22 cellular contexts compared by ENCODE assay signal in genomic region chr3:63753995-63754394, GRCh38.
A peak's percentile ranks its signal among the peaks of the same experiment; 100 is the strongest.
DNase-seq lines count a peak whose midpoint lies in the region; ATAC-seq, FAIRE-seq and TF ChIP-seq lines count a peak whose summit lies in the region.
"Had no signal": no experiment of that assay in that cellular context is flagged by ENCODE, and none has a peak within 500 bp of the region (broad histone marks: within the 10 kb centered on the region; RNA-seq: fewer than 3 reads in every experiment).

No MANE protein-coding gene starts in this region.

- H3K4me3 ChIP-seq in HepG2 (replicated peaks in 1 of 3; ENCODE audit: insufficient read depth in 1 of 3, low read depth in 2 of 3, low read length in 3 of 3) (no peak overlapping the region), right lobe of liver (no peak overlapping the region)
- H3K4me3 ChIP-seq: BLaER1, GM12878 had no signal

- H3K9ac ChIP-seq in HepG2 (ENCODE audit: insufficient read depth, low read depth, low read length), result no peak overlapping the region
- H3K9ac ChIP-seq: BLaER1 had no signal

- DNase-seq in HepG2 (ENCODE audit: low spot score) (no peak), right lobe of liver (no peak), caudate nucleus (lab: John Stamatoyannopoulos, UW) (no peak), H54 (ENCODE audit: insufficient read length, low spot score) (no peak)
- DNase-seq: 8988T; BE2C; C1 segment of cervical spinal cord; CD4-positive, alpha-beta memory T cell; CD4-positive, CD25-positive, alpha-beta regulatory T cell; CD8-positive, alpha-beta memory T cell; COR-L47; DMS 273 treated with DMSO at 0.1 percent for 48 hours; DMS153; DMS79; DND-41; GDM1 had no signal

- H2AFZ ChIP-seq in HepG2 (ENCODE audit: low read length), result no peak overlapping the region

- H3K36me3 ChIP-seq in HepG2 (replicated peaks in 1 of 2; ENCODE audit: control insufficient read depth in 1 of 2, insufficient read depth in 2 of 2, low read length in 2 of 2), result no peaks in the 10 kb centered on the region
- no peaks in the 10 kb centered on the region for H3K36me3 ChIP-seq in right lobe of liver
- H3K36me3 ChIP-seq: BE2C, BLaER1 had no signal

- intact Hi-C loops in HepG2 (cut with micrococcal nuclease; ENCODE audit: unreplicated experiment), result no loop called here
- intact Hi-C loops in right lobe of liver (cut with DNase I), result no loop called here

- no peak for FAIRE-seq in HepG2 (lab: Jason Lieb, UNC)
- no peak for FAIRE-seq in H54 (lab: Jason Lieb, UNC)
- FAIRE-seq: A204.1, GM12878, GM12892, GM18507 had no signal

- no peaks in the 10 kb centered on the region for H3K79me2 ChIP-seq in HepG2 (ENCODE audit: insufficient read depth, low read length)

- no peak for TF ChIP-seq CTCF in HepG2 (CRISPR knock-in tag; IDR thresholded peaks at IDR 0.05)
- TF ChIP-seq CTCF in right lobe of liver (IDR thresholded peaks at IDR 0.05), result no peak

- in situ Hi-C loops in HepG2 (cut with HindIII; ENCODE audit: extremely low pct_ligation_motif_present, low pct_unique_long_range_greater_than_20kb), result no loop called here

- no peak overlapping the region for H3K27ac ChIP-seq in HepG2 (ENCODE audit: extremely low read length, insufficient read depth, low read length)
- no peak overlapping the region for H3K27ac ChIP-seq in right lobe of liver
- peak overlapping the region; percentile 41 for H3K27ac ChIP-seq in caudate nucleus (ENCODE audit: low read depth, low read length)
- H3K27ac ChIP-seq: BLaER1 had no signal

- no peaks in the 10 kb centered on the region for H4K20me1 ChIP-seq in HepG2 (ENCODE audit: insufficient read depth, low read length)
- H4K20me1 ChIP-seq: BLaER1 had no signal

- H3K27me3 ChIP-seq in HepG2 (ENCODE audit: control insufficient read depth in 1 of 2, insufficient read depth in 2 of 2, low read length in 2 of 2) (no peaks in the 10 kb centered on the region), right lobe of liver (no peaks in the 10 kb centered on the region)
- H3K27me3 ChIP-seq: BLaER1 had no signal

- BruUV-seq in HepG2 (replicated peaks; lab: Mats Ljungman, UMichigan), result no TSS peak

- H3K4me2 ChIP-seq in HepG2 (ENCODE audit: low read depth, low read length), result no peak overlapping the region
- H3K4me2 ChIP-seq: BLaER1 had no signal

- H3K4me1 ChIP-seq in HepG2 (ENCODE audit: insufficient read depth, low read length) (no peaks in the 10 kb centered on the region), right lobe of liver (no peaks in the 10 kb centered on the region)
- H3K4me1 ChIP-seq: BE2C, BLaER1 had no signal

- H3K9me3 ChIP-seq in HepG2 (ENCODE audit: low read length) (no peaks in the 10 kb centered on the region), right lobe of liver (no peaks in the 10 kb centered on the region)
- H3K9me3 ChIP-seq: BE2C, BLaER1 had no signal

- TF ChIP-seq RAD21 in HepG2 (CRISPR knock-in tag; IDR thresholded peaks at IDR 0.05), result no peak

- CTCF ChIA-PET in HepG2 (lab: Yijun Ruan, JAX; ENCODE audit: low intra/inter-chr PET ratio, low total read pairs), result no interaction called here

- ATAC-seq in HepG2, result no peak
- no peak for ATAC-seq in right lobe of liver
- no peak for ATAC-seq in HG02938 (IDR thresholded peaks at IDR 0.05; ENCODE audit: unreplicated experiment)
- ATAC-seq: GM12878 had no signal

- 19% methylated on average over 5 of the region's 5 CpGs for WGBS in HepG2 (ENCODE audit: low lambda C conversion rate)
- 38% methylated on average over 5 of the region's 5 CpGs for WGBS in right lobe of liver (ENCODE audit: insufficient coverage, low coverage, low lambda C conversion rate, missing lambda C conversion rate)

- TF ChIP-seq EP300 in HepG2 (IDR thresholded peaks at IDR 0.05; ENCODE audit: low read depth in 2 of 2, low read length in 2 of 2) (no peak), HepG2 (CRISPR knock-in tag; IDR thresholded peaks at IDR 0.05; ENCODE audit: borderline replicate concordance) (no peak)

- no peak for TF ChIP-seq POLR2A in HepG2 (IDR thresholded peaks at IDR 0.05; ENCODE audit: insufficient read depth in 1 of 2, low read depth in 2 of 2, low read length in 2 of 2)
- no peak for TF ChIP-seq POLR2A in right lobe of liver (IDR thresholded peaks at IDR 0.05)
- no peak for TF ChIP-seq POLR2A in H54 (IDR thresholded peaks at IDR 0.05; ENCODE audit: low read depth, low read length)

- POLR2A ChIA-PET in HepG2 (lab: Yijun Ruan, JAX), result no interaction called here

TF ChIP-seq in HepG2, 621 proteins besides CTCF, POLR2A, EP300 and RAD21 (continues in another document):
- TF ChIP-seq NCOR1 (IDR thresholded peaks at IDR 0.05; ENCODE audit: borderline replicate concordance, low read length), result 0 out of 2 replicates have a peak, but pooled peaks have one; percentile 2
- TF ChIP-seq DBP (CRISPR knock-in tag; IDR thresholded peaks at IDR 0.05; ENCODE audit: not compliant biosample characterization), result no peak
- no peak for TF ChIP-seq ZBTB14 (CRISPR knock-in tag; IDR thresholded peaks at IDR 0.05)
- no peak for TF ChIP-seq SNRNP70 (IDR thresholded peaks at IDR 0.05; ENCODE audit: low read depth, low read length)
- TF ChIP-seq ZNF749 (CRISPR knock-in tag; IDR thresholded peaks at IDR 0.05; ENCODE audit: borderline replicate concordance), result no peak
- TF ChIP-seq NFYC (CRISPR knock-in tag; IDR thresholded peaks at IDR 0.05), result no peak
- TF ChIP-seq HNF4G (IDR thresholded peaks at IDR 0.05; ENCODE audit: borderline replicate concordance, low read depth, low read length), result no peak
- TF ChIP-seq HNF4G (CRISPR knock-in tag; IDR thresholded peaks at IDR 0.05; ENCODE audit: borderline replicate concordance, low read depth), result no peak
- TF ChIP-seq PAXIP1 (CRISPR knock-in tag; conservative IDR thresholded peaks at IDR 0.05), result no peak
- TF ChIP-seq POLR2AphosphoS2 (IDR thresholded peaks at IDR 0.05; ENCODE audit: low read depth, low read length), result no peak
- TF ChIP-seq ZNF34 (CRISPR knock-in tag; IDR thresholded peaks at IDR 0.05; ENCODE audit: borderline replicate concordance), result no peak
